In genomic region chr2:112706170-112706664, GRCh38 we compare ENCODE assay signal across 9 cellular contexts. TPM values are rescaled to one million over a fixed set of nuclear protein-coding genes. Genes with fewer than 3 reads are reported as not detected.
DNase-seq lines count a peak whose midpoint lies in the region; TF ChIP-seq lines count a peak whose summit lies in the region.
"Had no signal": no experiment of that assay in that cellular context is flagged by ENCODE, and none has a peak within 500 bp of the region (broad histone marks: within the 10 kb centered on the region; RNA-seq: fewer than 3 reads in every experiment).

No MANE protein-coding gene starts in this region.

- no TSS peak for BruUV-seq in A673 (replicated peaks; lab: Mats Ljungman, UMichigan)

- H3K4me1 ChIP-seq in A673 (ENCODE audit: insufficient read depth, low read length, poor library complexity, severe bottlenecking) = no peaks in the 10 kb centered on the region
- H3K4me1 ChIP-seq: A549 had no signal

- POLR2A ChIA-PET in A673 (lab: Charles Lee; ENCODE audit: low non-redundant PET) = no interaction called here

- peak; percentile 74 for DNase-seq in activated CD4-positive, alpha-beta T cell treated with anti-CD3 and anti-CD28 coated beads for 48 hours
- DNase-seq in activated CD4-positive, alpha-beta T cell treated with anti-CD3 and anti-CD28 coated beads for 4 hours = no peak
- DNase-seq in OCI-M2 (lab: John Stamatoyannopoulos, UW; ENCODE audit: unreplicated experiment) (peak; percentile 30), astrocyte of the spinal cord (ENCODE audit: low read depth, low spot score) (peak; percentile 66), pons (ENCODE audit: low spot score) (no peak), A673 (ENCODE audit: low spot score) (no peak), coronary artery (ENCODE audit: low spot score) (no peak)
- peak; percentile 26 for DNase-seq in stimulated activated CD8-positive, alpha-beta memory T cell treated with anti-CD3 and anti-CD28 coated beads, Interleukin-4, amount 100 ng/mL, for 24 hours (ENCODE audit: low read depth)

- H3K36me3 ChIP-seq in A673 (ENCODE audit: insufficient read depth, low read length, poor library complexity, severe bottlenecking) = no peaks in the 10 kb centered on the region

- H3K4me3 ChIP-seq in astrocyte of the spinal cord (ENCODE audit: low read depth, low read length) (no peak overlapping the region), A673 (ENCODE audit: low read depth, low read length, poor library complexity, severe bottlenecking) (no peak overlapping the region), coronary artery (no peak overlapping the region)
- H3K4me3 ChIP-seq: A549 had no signal

- intact Hi-C loops in A673 (cut with micrococcal nuclease; ENCODE audit: unreplicated experiment) = no loop called here

- H3K27ac ChIP-seq in A673 (ENCODE audit: low read depth, low read length, poor library complexity, severe bottlenecking) (no peak overlapping the region), coronary artery (no peak overlapping the region)
- H3K27ac ChIP-seq: A549 had no signal

- TF ChIP-seq CTCF in astrocyte of the spinal cord (IDR thresholded peaks at IDR 0.05; ENCODE audit: low read depth, low read length) = no peak
- TF ChIP-seq CTCF in A673 (conservative IDR thresholded peaks at IDR 0.05; ENCODE audit: low read depth, low read length) = no peak
- TF ChIP-seq CTCF in coronary artery (IDR thresholded peaks at IDR 0.05) = no peak

- no peaks in the 10 kb centered on the region for H3K27me3 ChIP-seq in A673 (replicated peaks; ENCODE audit: insufficient read depth, low read depth, low read length, poor library complexity)

- CTCF ChIA-PET in A673 (lab: Charles Lee) = no interaction called here

- in situ Hi-C loops in astrocyte of the spinal cord (cut with HindIII; ENCODE audit: low sequenced_read_pairs) = no loop called here

- H3K9me3 ChIP-seq in A673 (ENCODE audit: low read depth, low read length, poor library complexity, severe bottlenecking) = no peaks in the 10 kb centered on the region
- H3K9me3 ChIP-seq: A549 had no signal

RNA-seq across cellular contexts. Expression of gene NT5DC4, which starts 14.6 kb away (rescaled TPM):
- total RNA-seq in A673 (2021) = not detected in 2 replicates

RNA-seq across cellular contexts. Expression of gene CKAP2L, which starts 58.2 kb away (rescaled TPM):
- total RNA-seq in A673 (2021) = 48.1 and 49.6 TPM in 2 replicates

Comparison
In these comparisons a context has a peak if more than half of its experiments do, and no peak if none do; other contexts are left out.
1. DNase-seq: peak in activated CD4-positive, alpha-beta T cell treated with anti-CD3 and anti-CD28 coated beads for 48 hours (single experiment), OCI-M2 (single experiment), astrocyte of the spinal cord (single experiment) and stimulated activated CD8-positive, alpha-beta memory T cell treated with anti-CD3 and anti-CD28 coated beads, Interleukin-4, amount 100 ng/mL, for 24 hours (single experiment); none in activated CD4-positive, alpha-beta T cell treated with anti-CD3 and anti-CD28 coated beads for 4 hours (0 of 2), pons (single experiment), A673 (single experiment) and coronary artery (single experiment).